Comparison of ENCODE assay signal across 1 cellular context in the genomic region with DNA sequence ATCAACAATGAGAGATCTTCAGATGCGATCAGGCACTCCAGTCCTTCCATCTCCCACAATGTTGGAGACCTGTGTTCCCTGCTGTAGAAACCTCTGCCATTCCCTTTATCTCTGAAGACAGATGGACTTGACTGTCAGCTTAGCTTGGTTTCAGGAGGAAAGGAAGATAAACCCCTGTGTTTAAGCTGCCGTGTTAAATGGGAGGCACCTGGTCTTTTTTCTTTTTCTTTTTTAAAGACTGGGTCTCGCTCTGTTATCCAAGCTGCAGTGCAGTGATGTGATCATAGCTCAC.
TF ChIP-seq lines count a peak whose summit lies in the region.

No MANE protein-coding gene starts in this region.

TF ChIP-seq in K562, 482 proteins besides CTCF, POLR2A, EP300 and RAD21 (continued from another document and continues in another):
- no peak for TF ChIP-seq PHF8 (IDR thresholded peaks at IDR 0.05; ENCODE audit: borderline replicate concordance, low read length)
- TF ChIP-seq KDM1A (IDR thresholded peaks at IDR 0.05), result no peak; a peak in 1 of 4 replicates
- TF ChIP-seq POLR2AphosphoS2 (IDR thresholded peaks at IDR 0.05; ENCODE audit: low read length), result no peak
- TF ChIP-seq ZNF589 (CRISPR knock-in tag; IDR thresholded peaks at IDR 0.05; ENCODE audit: low read depth), result no peak
- TF ChIP-seq TARDBP (IDR thresholded peaks at IDR 0.05), result no peak
- TF ChIP-seq, protein P1, sequence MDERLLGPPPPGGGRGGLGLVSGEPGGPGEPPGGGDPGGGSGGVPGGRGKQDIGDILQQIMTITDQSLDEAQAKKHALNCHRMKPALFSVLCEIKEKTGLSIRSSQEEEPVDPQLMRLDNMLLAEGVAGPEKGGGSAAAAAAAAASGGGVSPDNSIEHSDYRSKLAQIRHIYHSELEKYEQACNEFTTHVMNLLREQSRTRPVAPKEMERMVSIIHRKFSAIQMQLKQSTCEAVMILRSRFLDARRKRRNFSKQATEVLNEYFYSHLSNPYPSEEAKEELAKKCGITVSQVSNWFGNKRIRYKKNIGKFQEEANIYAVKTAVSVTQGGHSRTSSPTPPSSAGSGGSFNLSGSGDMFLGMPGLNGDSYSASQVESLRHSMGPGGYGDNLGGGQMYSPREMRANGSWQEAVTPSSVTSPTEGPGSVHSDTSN (CRISPR knock-in tag; IDR thresholded peaks at IDR 0.05; ENCODE audit: low read depth), result no peak
- TF ChIP-seq, protein P1 (tag; conservative IDR thresholded peaks at IDR 0.05; ENCODE audit: low read depth), result peak; percentile 52
- peak; percentile 69 for TF ChIP-seq CBFA2T2 (conservative IDR thresholded peaks at IDR 0.05)
- TF ChIP-seq TCF3 (CRISPR knock-in tag; IDR thresholded peaks at IDR 0.05), result peak; percentile 82
- no peak for TF ChIP-seq ZNF280B (CRISPR knock-in tag; IDR thresholded peaks at IDR 0.05)
- no peak for TF ChIP-seq ILK (tag; IDR thresholded peaks at IDR 0.05; ENCODE audit: borderline replicate concordance, low read depth)
- no peak for TF ChIP-seq HDAC3 (IDR thresholded peaks at IDR 0.05; ENCODE audit: borderline replicate concordance, partially characterized antibody)
- peak; percentile 55; the same call in 1 of the 2 replicates for TF ChIP-seq SMARCE1 (IDR thresholded peaks at IDR 0.05)
- TF ChIP-seq, protein P2, sequence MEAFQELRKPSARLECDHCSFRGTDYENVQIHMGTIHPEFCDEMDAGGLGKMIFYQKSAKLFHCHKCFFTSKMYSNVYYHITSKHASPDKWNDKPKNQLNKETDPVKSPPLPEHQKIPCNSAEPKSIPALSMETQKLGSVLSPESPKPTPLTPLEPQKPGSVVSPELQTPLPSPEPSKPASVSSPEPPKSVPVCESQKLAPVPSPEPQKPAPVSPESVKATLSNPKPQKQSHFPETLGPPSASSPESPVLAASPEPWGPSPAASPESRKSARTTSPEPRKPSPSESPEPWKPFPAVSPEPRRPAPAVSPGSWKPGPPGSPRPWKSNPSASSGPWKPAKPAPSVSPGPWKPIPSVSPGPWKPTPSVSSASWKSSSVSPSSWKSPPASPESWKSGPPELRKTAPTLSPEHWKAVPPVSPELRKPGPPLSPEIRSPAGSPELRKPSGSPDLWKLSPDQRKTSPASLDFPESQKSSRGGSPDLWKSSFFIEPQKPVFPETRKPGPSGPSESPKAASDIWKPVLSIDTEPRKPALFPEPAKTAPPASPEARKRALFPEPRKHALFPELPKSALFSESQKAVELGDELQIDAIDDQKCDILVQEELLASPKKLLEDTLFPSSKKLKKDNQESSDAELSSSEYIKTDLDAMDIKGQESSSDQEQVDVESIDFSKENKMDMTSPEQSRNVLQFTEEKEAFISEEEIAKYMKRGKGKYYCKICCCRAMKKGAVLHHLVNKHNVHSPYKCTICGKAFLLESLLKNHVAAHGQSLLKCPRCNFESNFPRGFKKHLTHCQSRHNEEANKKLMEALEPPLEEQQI (IDR thresholded peaks at IDR 0.05), result no peak
- peak in 1 of 2 experiments; percentile 37; a peak in 1 of 4 replicates for TF ChIP-seq HDAC1 (IDR thresholded peaks at IDR 0.05)
- no peak for TF ChIP-seq ZNF507 (tag; conservative IDR thresholded peaks at IDR 0.05)
- TF ChIP-seq, protein P3, sequence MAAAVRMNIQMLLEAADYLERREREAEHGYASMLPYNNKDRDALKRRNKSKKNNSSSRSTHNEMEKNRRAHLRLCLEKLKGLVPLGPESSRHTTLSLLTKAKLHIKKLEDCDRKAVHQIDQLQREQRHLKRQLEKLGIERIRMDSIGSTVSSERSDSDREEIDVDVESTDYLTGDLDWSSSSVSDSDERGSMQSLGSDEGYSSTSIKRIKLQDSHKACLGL (CRISPR knock-in tag; IDR thresholded peaks at IDR 0.05; ENCODE audit: borderline replicate concordance, poor library complexity, severe bottlenecking), result no peak
- no peak for TF ChIP-seq BCLAF1 (IDR thresholded peaks at IDR 0.05; ENCODE audit: borderline replicate concordance in 1 of 2, control insufficient read depth in 1 of 2, low read depth in 2 of 2, low read length in 1 of 2)
- no peak for TF ChIP-seq ZNF23 (CRISPR knock-in tag; IDR thresholded peaks at IDR 0.05)
- TF ChIP-seq SMC3 (conservative IDR thresholded peaks at IDR 0.05; ENCODE audit: insufficient read depth, low read depth, low read length), result no peak
- no peak for TF ChIP-seq NR4A1 (CRISPR knock-in tag; IDR thresholded peaks at IDR 0.05)
- TF ChIP-seq NR4A1 (tag; IDR thresholded peaks at IDR 0.05), result no peak
- no peak for TF ChIP-seq ARID3A (IDR thresholded peaks at IDR 0.05; ENCODE audit: borderline replicate concordance, low read depth, low read length)
- peak; percentile 99 for TF ChIP-seq ZNF766 (CRISPR knock-in tag; conservative IDR thresholded peaks at IDR 0.05)
- no peak for TF ChIP-seq ZNF311 (CRISPR knock-in tag; IDR thresholded peaks at IDR 0.05)
- TF ChIP-seq ZBTB33 (CRISPR knock-in tag; IDR thresholded peaks at IDR 0.05), result no peak
- peak; percentile 25; the same call in 1 of the 2 replicates for TF ChIP-seq NFIC (IDR thresholded peaks at IDR 0.05)
- no peak for TF ChIP-seq ZNF253 (CRISPR knock-in tag; conservative IDR thresholded peaks at IDR 0.05)
- no peak for TF ChIP-seq MED1 (CRISPR knock-in tag; IDR thresholded peaks at IDR 0.05; ENCODE audit: borderline replicate concordance)
- TF ChIP-seq NUFIP1 (IDR thresholded peaks at IDR 0.05; ENCODE audit: partially characterized antibody), result no peak
- TF ChIP-seq ZBTB34 (CRISPR knock-in tag; IDR thresholded peaks at IDR 0.05), result no peak
- peak; percentile 81 for TF ChIP-seq CBFA2T3 (IDR thresholded peaks at IDR 0.05)
- TF ChIP-seq SETDB1 (IDR thresholded peaks at IDR 0.05; ENCODE audit: low read length), result no peak
- TF ChIP-seq TGIF2 (CRISPR knock-in tag; IDR thresholded peaks at IDR 0.05), result no peak
- TF ChIP-seq MEIS2 (IDR thresholded peaks at IDR 0.05; ENCODE audit: partially characterized antibody), result peak; percentile 71
- no peak for TF ChIP-seq ZZZ3 (IDR thresholded peaks at IDR 0.05)
- no peak for TF ChIP-seq NFATC3 (IDR thresholded peaks at IDR 0.05)
- TF ChIP-seq ZNF778 (CRISPR knock-in tag; IDR thresholded peaks at IDR 0.05), result no peak
- no peak for TF ChIP-seq DMBX1 (CRISPR knock-in tag; IDR thresholded peaks at IDR 0.05; ENCODE audit: borderline replicate concordance)
- TF ChIP-seq NR2C2 (CRISPR knock-in tag; IDR thresholded peaks at IDR 0.05), result no peak
- TF ChIP-seq NR2C2 (tag; IDR thresholded peaks at IDR 0.05), result no peak
- peak; percentile 53; the same call in 1 of the 2 replicates for TF ChIP-seq CTBP1 (IDR thresholded peaks at IDR 0.05; ENCODE audit: borderline replicate concordance)
- TF ChIP-seq JUND (IDR thresholded peaks at IDR 0.05; ENCODE audit: borderline replicate concordance, low read depth, low read length), result no peak
- TF ChIP-seq JUND (tag; IDR thresholded peaks at IDR 0.05; ENCODE audit: borderline replicate concordance, low read depth, low read length), result no peak; the same call in 2 of the 3 replicates
- no peak for TF ChIP-seq SIRT6 (IDR thresholded peaks at IDR 0.05; ENCODE audit: low read depth, low read length)
- TF ChIP-seq NBN (IDR thresholded peaks at IDR 0.05; ENCODE audit: low read depth), result no peak
- no peak for TF ChIP-seq ETV5 (CRISPR knock-in tag; IDR thresholded peaks at IDR 0.05; ENCODE audit: low read depth)
- no peak for TF ChIP-seq ARID2 (IDR thresholded peaks at IDR 0.05)
- TF ChIP-seq, protein P4, sequence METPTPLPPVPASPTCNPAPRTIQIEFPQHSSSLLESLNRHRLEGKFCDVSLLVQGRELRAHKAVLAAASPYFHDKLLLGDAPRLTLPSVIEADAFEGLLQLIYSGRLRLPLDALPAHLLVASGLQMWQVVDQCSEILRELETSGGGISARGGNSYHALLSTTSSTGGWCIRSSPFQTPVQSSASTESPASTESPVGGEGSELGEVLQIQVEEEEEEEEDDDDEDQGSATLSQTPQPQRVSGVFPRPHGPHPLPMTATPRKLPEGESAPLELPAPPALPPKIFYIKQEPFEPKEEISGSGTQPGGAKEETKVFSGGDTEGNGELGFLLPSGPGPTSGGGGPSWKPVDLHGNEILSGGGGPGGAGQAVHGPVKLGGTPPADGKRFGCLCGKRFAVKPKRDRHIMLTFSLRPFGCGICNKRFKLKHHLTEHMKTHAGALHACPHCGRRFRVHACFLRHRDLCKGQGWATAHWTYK (CRISPR knock-in tag; IDR thresholded peaks at IDR 0.05), result no peak
- no peak for TF ChIP-seq PHTF2 (CRISPR knock-in tag; IDR thresholded peaks at IDR 0.05)
- TF ChIP-seq KLF16 (IDR thresholded peaks at IDR 0.05), result peak; percentile 43; the same call in 1 of the 2 replicates
- no peak for TF ChIP-seq U2AF2 (optimal IDR thresholded peaks at IDR 0.05; ENCODE audit: low read depth, low read length)
- no peak for TF ChIP-seq ZNF584 (CRISPR knock-in tag; IDR thresholded peaks at IDR 0.05; ENCODE audit: low read depth)
- peak; percentile 80 for TF ChIP-seq TEAD4 (IDR thresholded peaks at IDR 0.05; ENCODE audit: low read length)
- no peak for TF ChIP-seq TEAD4 (CRISPR knock-in tag; IDR thresholded peaks at IDR 0.05; ENCODE audit: borderline replicate concordance)
- TF ChIP-seq SMARCA4 (IDR thresholded peaks at IDR 0.05), result peak; percentile 70
- TF ChIP-seq ZNF717 (CRISPR knock-in tag; IDR thresholded peaks at IDR 0.05), result no peak
- TF ChIP-seq KAT7 (CRISPR knock-in tag; IDR thresholded peaks at IDR 0.05; ENCODE audit: borderline replicate concordance), result no peak
